9 cellular contexts compared by ENCODE assay signal in genomic region chr17:77363821-77364361, GRCh38.
DNase-seq lines count a peak whose midpoint lies in the region; ATAC-seq, FAIRE-seq and TF ChIP-seq lines count a peak whose summit lies in the region.
"Had no signal": no experiment of that assay in that cellular context is flagged by ENCODE, and none has a peak within 500 bp of the region (broad histone marks: within the 10 kb centered on the region; RNA-seq: fewer than 3 reads in every experiment).

No MANE protein-coding gene starts in this region.

- H3K27me3 ChIP-seq in astrocyte (ENCODE audit: insufficient read depth, low read length) (no peaks in the 10 kb centered on the region), tibial artery (no peaks in the 10 kb centered on the region)

- peaks cover 41% of the 10 kb centered on the region for H3K4me1 ChIP-seq in astrocyte (ENCODE audit: insufficient read depth, low read length)
- peaks cover 0 to 48% (median 33%) of the 10 kb centered on the region in 4 donors for H3K4me1 ChIP-seq in tibial artery

- POLR2A ChIA-PET in activated CD4-positive, alpha-beta T cell treated with anti-CD3 and anti-CD28 coated beads, Interleukin-2, amount 10 ng/mL, durations not matched to agents 7 days and 5 days (lab: Charles Lee) = no interaction called here

- peaks cover 14% of the 10 kb centered on the region for H3K27me3 Mint-ChIP-seq in activated CD4-positive, alpha-beta T cell treated with anti-CD3 and anti-CD28 coated beads, Interleukin-2, amount 10 ng/mL, durations not matched to agents 7 days and 5 days
- H3K27me3 Mint-ChIP-seq in astrocyte (ENCODE audit: low read depth, unreplicated experiment) = no peaks in the 10 kb centered on the region

- peaks cover 12% of the 10 kb centered on the region for H4K20me1 ChIP-seq in astrocyte (ENCODE audit: insufficient read depth, low read length)

- H3K9me3 Mint-ChIP-seq in activated CD4-positive, alpha-beta T cell treated with anti-CD3 and anti-CD28 coated beads, Interleukin-2, amount 10 ng/mL, durations not matched to agents 7 days and 5 days = no peaks in the 10 kb centered on the region
- no peaks in the 10 kb centered on the region for H3K9me3 Mint-ChIP-seq in astrocyte (ENCODE audit: unreplicated experiment)

- H2AFZ ChIP-seq in astrocyte (ENCODE audit: low read depth, low read length) = no peak overlapping the region

- no peak overlapping the region for H3K4me3 Mint-ChIP-seq in activated CD4-positive, alpha-beta T cell treated with anti-CD3 and anti-CD28 coated beads, Interleukin-2, amount 10 ng/mL, durations not matched to agents 7 days and 5 days
- H3K4me3 Mint-ChIP-seq in astrocyte (ENCODE audit: unreplicated experiment) = peak overlapping the region; percentile 72

- no peaks in the 10 kb centered on the region for H3K36me3 Mint-ChIP-seq in activated CD4-positive, alpha-beta T cell treated with anti-CD3 and anti-CD28 coated beads, Interleukin-2, amount 10 ng/mL, durations not matched to agents 7 days and 5 days (ENCODE audit: low read depth)
- H3K36me3 Mint-ChIP-seq in astrocyte (ENCODE audit: low read depth, unreplicated experiment) = peaks cover 2% of the 10 kb centered on the region

- H3K36me3 ChIP-seq in astrocyte (ENCODE audit: insufficient read depth, low read length) = no peaks in the 10 kb centered on the region
- H3K36me3 ChIP-seq in tibial artery = no peaks in the 10 kb centered on the region

- no peak for TF ChIP-seq CTCF in astrocyte (IDR thresholded peaks at IDR 0.05; ENCODE audit: insufficient read depth, low read depth, low read length)
- TF ChIP-seq CTCF in tibial artery (IDR thresholded peaks at IDR 0.05) = no peak

- H3K9ac ChIP-seq in astrocyte (ENCODE audit: low read length) = peak overlapping the region; percentile 51

- DNase-seq in activated CD4-positive, alpha-beta T cell treated with anti-CD3 and anti-CD28 coated beads for 4 hours = peak; percentile 42 to 46
- DNase-seq in activated CD4-positive, alpha-beta T cell treated with anti-CD3 and anti-CD28 coated beads, Interleukin-2, amount 10 ng/mL, durations not matched to agents 7 days and 5 days = no peak
- DNase-seq in astrocyte (ENCODE audit: low read depth) = peak; percentile 67
- DNase-seq in left kidney (ENCODE audit: low read depth, low spot score) = peak; percentile 70
- DNase-seq in tibial artery = peak in 1 of 2 donors; percentile 69
- DNase-seq in A172 (ENCODE audit: low spot score) = no peak
- DNase-seq: 8988T had no signal

- ATAC-seq in HG03139 (IDR thresholded peaks at IDR 0.05; ENCODE audit: unreplicated experiment) (no peak), GM21515 (IDR thresholded peaks at IDR 0.05; ENCODE audit: unreplicated experiment) (no peak)

- H3K4me1 Mint-ChIP-seq in activated CD4-positive, alpha-beta T cell treated with anti-CD3 and anti-CD28 coated beads, Interleukin-2, amount 10 ng/mL, durations not matched to agents 7 days and 5 days = peaks cover 44% of the 10 kb centered on the region
- peaks cover 45% of the 10 kb centered on the region for H3K4me1 Mint-ChIP-seq in astrocyte (ENCODE audit: low read depth, unreplicated experiment)

- intact Hi-C loops in tibial artery (cut with DNase I; ENCODE audit: low total_unique reads) = no loop called here

- H3K79me2 ChIP-seq in astrocyte (ENCODE audit: insufficient read depth, low read length) = peaks cover 34% of the 10 kb centered on the region

- FAIRE-seq in astrocyte (lab: Jason Lieb, UNC) = no peak

- H3K4me2 ChIP-seq in astrocyte (ENCODE audit: low read length) = peak overlapping the region; percentile 55

- H3K9me3 ChIP-seq in astrocyte (ENCODE audit: insufficient read depth, low read depth, low read length) (no peaks in the 10 kb centered on the region), tibial artery (no peaks in the 10 kb centered on the region)

- CTCF ChIA-PET in activated CD4-positive, alpha-beta T cell treated with anti-CD3 and anti-CD28 coated beads, Interleukin-2, amount 10 ng/mL, durations not matched to agents 7 days and 5 days (lab: Charles Lee) = interaction anchor here (0.7 to 1.1 kb wide), 2 partner anchors 11 to 27 kb away, joined by 3 to 5 read pairs; no protein-coding TSS in a partner anchor

- H3K27ac ChIP-seq in astrocyte (ENCODE audit: low read depth, low read length) = peak overlapping the region; percentile 35
- peak overlapping the region; percentile 88 to 91 for H3K27ac ChIP-seq in tibial artery

- no peak overlapping the region for H3K27ac Mint-ChIP-seq in activated CD4-positive, alpha-beta T cell treated with anti-CD3 and anti-CD28 coated beads, Interleukin-2, amount 10 ng/mL, durations not matched to agents 7 days and 5 days
- peak overlapping the region; percentile 85 for H3K27ac Mint-ChIP-seq in astrocyte (ENCODE audit: unreplicated experiment)

- H3K4me3 ChIP-seq in astrocyte (ENCODE audit: insufficient read depth, low read depth, low read length) (no peak overlapping the region), tibial artery (no peak overlapping the region)

Comparison
In these comparisons a context has a peak if more than half of its experiments do, and no peak if none do; other contexts are left out.
1. DNase-seq: peak in activated CD4-positive, alpha-beta T cell treated with anti-CD3 and anti-CD28 coated beads for 4 hours (2 of 2), astrocyte (single experiment) and left kidney (single experiment); none in activated CD4-positive, alpha-beta T cell treated with anti-CD3 and anti-CD28 coated beads, Interleukin-2, amount 10 ng/mL, durations not matched to agents 7 days and 5 days (single experiment) and A172 (single experiment).